ENCODE assay signal across 8 cellular contexts in the genomic region with DNA sequence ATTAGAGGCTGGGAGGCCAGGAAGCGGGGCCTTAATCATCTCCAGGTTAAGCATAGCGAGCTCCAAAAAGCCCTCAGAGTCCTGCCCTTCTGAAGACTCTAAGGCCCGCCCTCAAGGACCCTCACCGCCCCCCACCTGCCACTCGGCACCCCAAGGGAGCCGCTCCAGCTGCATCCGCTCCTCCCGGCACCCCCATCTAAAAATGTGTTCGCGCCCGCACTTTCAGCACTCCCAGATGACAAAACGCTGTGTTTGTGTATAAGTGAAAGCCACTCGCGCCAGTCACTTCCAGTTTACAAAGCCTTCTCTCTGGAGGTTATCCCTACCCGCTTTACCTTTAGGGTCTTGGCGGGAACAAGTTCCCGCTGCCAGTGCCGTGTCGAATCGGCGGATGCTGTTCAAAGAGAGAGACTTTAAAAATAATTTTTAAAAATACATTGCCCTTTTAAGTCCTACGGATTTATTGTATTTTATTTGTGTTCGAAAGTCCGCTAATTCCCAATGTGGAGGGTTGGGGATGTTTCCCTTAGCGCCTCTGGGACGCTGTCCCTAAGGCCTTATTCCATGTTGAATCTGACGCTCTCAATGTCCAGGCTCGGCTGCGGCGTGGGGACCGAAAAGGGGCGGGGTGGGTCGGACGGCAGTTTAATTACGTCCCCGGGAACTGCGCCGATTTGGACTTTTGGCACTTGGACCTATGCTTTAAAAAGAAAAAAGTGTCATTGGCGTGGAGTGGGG. TPM values are rescaled to one million over a fixed set of nuclear protein-coding genes. Genes with fewer than 3 reads are reported as not detected.
A peak's percentile ranks its signal among the peaks of the same experiment; 100 is the strongest.
DNase-seq lines count a peak whose midpoint lies in the region; ATAC-seq and TF ChIP-seq lines count a peak whose summit lies in the region.

TSS of gene DCLRE1A (minus strand) at position 64 of the 738 bp plus-strand sequence. CDS start 900 bp downstream, outside the sequence.
TSS of gene NHLRC2 (plus strand) at position 643 of the 738 bp plus-strand sequence. CDS start 212 bp downstream, outside the sequence.

- no peak for TF ChIP-seq POLR2A in lower leg skin (IDR thresholded peaks at IDR 0.05)

- intact Hi-C loops in dorsolateral prefrontal cortex (cut with DNase I) (loop anchor here (2.0 to 10.0 kb wide), 5 partner anchors 38 to 248 kb away; no protein-coding TSS in a partner anchor), lower leg skin (cut with DNase I; ENCODE audit: low total_unique reads) (no loop called here)

- H3K4me3 ChIP-seq in AG09309 (ENCODE audit: control insufficient read depth, low read depth, low read length) (peak within 1 kb of the TSS; percentile 81), dorsolateral prefrontal cortex (peak within 1 kb of the TSS; percentile 48 to 99 (median 91)), lower leg skin (ENCODE audit: low read depth, poor library complexity, severe bottlenecking) (peak within 1 kb of the TSS; percentile 78)

- H3K27ac ChIP-seq in dorsolateral prefrontal cortex = peak within 1 kb of the TSS; percentile 71 to 97 (median 92)

- peak; percentile 51 for ATAC-seq in GM19035 (IDR thresholded peaks at IDR 0.05; ENCODE audit: unreplicated experiment)
- peak; percentile 29 for ATAC-seq in HG03378 (IDR thresholded peaks at IDR 0.05; ENCODE audit: unreplicated experiment)

- DNase-seq in AG09309 (ENCODE audit: low read depth) (peak; percentile 28), NCI-H748 (lab: John Stamatoyannopoulos, UW; ENCODE audit: unreplicated experiment) (peak; percentile 86), dorsolateral prefrontal cortex (peak; percentile 62 to 84 (median 78)), lower leg skin (ENCODE audit: low spot score in 2 of 2) (peak; percentile 63 to 97)
- peak; percentile 75 to 80 for DNase-seq in activated CD4-positive, alpha-beta T cell treated with anti-CD3 and anti-CD28 coated beads, Interleukin-2, amount 50 U/mL, for 48 hours
- DNase-seq in stimulated activated CD4-positive, alpha-beta T cell treated with anti-CD3 and anti-CD28 coated beads, Interleukin-4, amount 100 ng/mL, for 4 hours = peak; percentile 55 to 63

- 0 to 1% methylated on average over 39 of the region's 39 CpGs for WGBS in lower leg skin, 2 donors

- TF ChIP-seq CTCF in AG09309 (IDR thresholded peaks at IDR 0.05; ENCODE audit: control insufficient read depth, insufficient read depth, low read depth, low read length, missing control alignments) (no peak), dorsolateral prefrontal cortex (IDR thresholded peaks at IDR 0.05 in 54 of 56, conservative IDR thresholded peaks at IDR 0.05 in 2 of 56; ENCODE audit: low read depth in 1 of 56, partially characterized antibody in 56 of 56) (peak in 10 of 56 donors; percentile 4 to 34 (median 12)), lower leg skin (IDR thresholded peaks at IDR 0.05) (no peak)

- no peaks in the 10 kb centered on the region for H3K27me3 ChIP-seq in dorsolateral prefrontal cortex

RNA-seq across cellular contexts. Expression of gene DCLRE1A, which starts in this region (rescaled TPM):
- 10 to 100 TPM in 61 of 120 experiments, 1 to 10 TPM in 59; 6.8 to 15.0 (median 10.1) TPM for total RNA-seq in dorsolateral prefrontal cortex
- 1 to 10 TPM; 2.1 to 5.5 (median 3.8) TPM for total RNA-seq in lower leg skin

RNA-seq across cellular contexts. Expression of gene NHLRC2, which starts in this region (rescaled TPM):
- total RNA-seq in dorsolateral prefrontal cortex (10 to 100 TPM; 24.6 to 53.2 (median 33.8) TPM), lower leg skin (10 to 100 TPM; 18.9 to 71.2 (median 48.0) TPM)

Comparison
In these comparisons a context has a peak if more than half of its experiments do, and no peak if none do; other contexts are left out.
1. Peak in every context shown above with its lines: DNase-seq, ATAC-seq, H3K4me3 ChIP-seq and H3K27ac ChIP-seq.
2. DNase-seq: peak in every context shown above with its lines; median percentile 86 in NCI-H748; 80 in lower leg skin; 78 in dorsolateral prefrontal cortex; 78 in activated CD4-positive, alpha-beta T cell treated with anti-CD3 and anti-CD28 coated beads, Interleukin-2, amount 50 U/mL, for 48 hours; 59 in stimulated activated CD4-positive, alpha-beta T cell treated with anti-CD3 and anti-CD28 coated beads, Interleukin-4, amount 100 ng/mL, for 4 hours; 28 in AG09309.